12 cellular contexts compared by ENCODE assay signal in the genomic region with DNA sequence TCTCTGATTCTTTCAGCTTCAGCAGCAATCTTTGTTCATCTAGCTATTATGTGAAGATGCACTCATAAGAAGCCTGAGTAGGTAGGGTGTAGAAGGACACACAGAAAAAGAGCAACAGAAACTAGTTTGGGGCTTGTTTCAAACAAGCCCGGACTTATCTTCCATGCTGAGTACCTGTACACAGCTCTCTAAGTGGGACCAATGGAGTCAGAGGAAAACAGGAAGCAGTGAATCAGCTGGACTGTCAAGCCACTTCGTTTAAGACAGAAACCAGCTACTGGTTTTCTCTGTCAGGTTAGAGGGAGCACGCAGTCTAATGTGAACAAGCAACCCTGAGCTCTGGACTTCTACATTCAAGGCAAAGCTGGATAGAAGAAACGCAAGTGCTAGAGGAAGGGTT. TPM values are rescaled to one million over a fixed set of nuclear protein-coding genes. Genes with fewer than 3 reads are reported as not detected.
DNase-seq lines count a peak whose midpoint lies in the region; ATAC-seq and TF ChIP-seq lines count a peak whose summit lies in the region.
"Had no signal": no experiment of that assay in that cellular context is flagged by ENCODE, and none has a peak within 500 bp of the region (broad histone marks: within the 10 kb centered on the region; RNA-seq: fewer than 3 reads in every experiment).

No MANE protein-coding gene starts in this region.

- DNase-seq in DMS153 (lab: John Stamatoyannopoulos, UW) (peak; percentile 62), NCI-H510A treated with DMSO at 0.1 percent for 48 hours (lab: John Stamatoyannopoulos, UW) (peak; percentile 86), foreskin keratinocyte (peak; percentile 92 to 95), H7 (no peak), head of caudate nucleus (no peak), Peyer's patch (no peak), nucleus accumbens (lab: John Stamatoyannopoulos, UW) (no peak)
- DNase-seq: activated gamma-delta T cell had no signal

- H3K36me3 ChIP-seq in H7 (replicated peaks; ENCODE audit: control insufficient read depth, insufficient read depth, low read length) (no peaks in the 10 kb centered on the region), Peyer's patch (no peaks in the 10 kb centered on the region)
- H3K36me3 ChIP-seq: SJSA1, suprapubic skin had no signal

- intact Hi-C loops in head of caudate nucleus (cut with DNase I): no loop called here

- no peak for TF ChIP-seq POLR2A in Peyer's patch (IDR thresholded peaks at IDR 0.05)

- no peaks in the 10 kb centered on the region for H3K9me3 ChIP-seq in Peyer's patch
- H3K9me3 ChIP-seq: SJSA1, suprapubic skin had no signal

- H3K4me3 ChIP-seq in H7 (ENCODE audit: insufficient read depth, low read depth, low read length) (no peak overlapping the region), Peyer's patch (no peak overlapping the region)
- H3K4me3 ChIP-seq: SJSA1, skin epidermis, suprapubic skin had no signal

- TF ChIP-seq CTCF in foreskin keratinocyte (conservative IDR thresholded peaks at IDR 0.05) (no peak), Peyer's patch (IDR thresholded peaks at IDR 0.05) (no peak)

- H3K27ac ChIP-seq in foreskin keratinocyte (peak overlapping the region; percentile 79), Peyer's patch (peak overlapping the region in 1 of 4 donors; percentile 5)
- H3K27ac ChIP-seq: SJSA1, suprapubic skin had no signal

- H3K4me1 ChIP-seq in foreskin keratinocyte (peaks cover 8% of the 10 kb centered on the region), Peyer's patch (peaks cover 0 to 35% (median 5%) of the 10 kb centered on the region in 4 donors)
- H3K4me1 ChIP-seq: SJSA1 had no signal

- peak; percentile 59 for ATAC-seq in GM21381 (IDR thresholded peaks at IDR 0.05; ENCODE audit: unreplicated experiment)
- peak; percentile 90 for ATAC-seq in foreskin keratinocyte

- H3K27me3 ChIP-seq in foreskin keratinocyte (no peaks in the 10 kb centered on the region), H7 (ENCODE audit: control insufficient read depth, insufficient read depth, low read length) (no peaks in the 10 kb centered on the region), Peyer's patch (no peaks in the 10 kb centered on the region)
- H3K27me3 ChIP-seq: SJSA1, suprapubic skin had no signal

RNA-seq across cellular contexts. Expression of a gene that starts 16.0 kb away (rescaled TPM):
- total RNA-seq in foreskin keratinocyte (0.46 and 0.61 TPM in 2 replicates), Peyer's patch (10 to 100 TPM; 12.1 to 20.5 (median 17.2) TPM)
- polyA plus RNA-seq in foreskin keratinocyte: 0.22 and 0.58 TPM in 2 replicates
- 11.9 and 17.2 TPM in 2 replicates for total RNA-seq in H7 (2014; rRNA removed; shearing (Covaris generic))

Comparison
In these comparisons a context has a peak if more than half of its experiments do, and no peak if none do; other contexts are left out.
1. DNase-seq: peak in DMS153 (single experiment), NCI-H510A treated with DMSO at 0.1 percent for 48 hours (single experiment) and foreskin keratinocyte (2 of 2); none in H7 (single experiment), head of caudate nucleus (0 of 42), Peyer's patch (0 of 3) and nucleus accumbens (0 of 56).